ENCODE assay signal across 9 cellular contexts in the genomic region with DNA sequence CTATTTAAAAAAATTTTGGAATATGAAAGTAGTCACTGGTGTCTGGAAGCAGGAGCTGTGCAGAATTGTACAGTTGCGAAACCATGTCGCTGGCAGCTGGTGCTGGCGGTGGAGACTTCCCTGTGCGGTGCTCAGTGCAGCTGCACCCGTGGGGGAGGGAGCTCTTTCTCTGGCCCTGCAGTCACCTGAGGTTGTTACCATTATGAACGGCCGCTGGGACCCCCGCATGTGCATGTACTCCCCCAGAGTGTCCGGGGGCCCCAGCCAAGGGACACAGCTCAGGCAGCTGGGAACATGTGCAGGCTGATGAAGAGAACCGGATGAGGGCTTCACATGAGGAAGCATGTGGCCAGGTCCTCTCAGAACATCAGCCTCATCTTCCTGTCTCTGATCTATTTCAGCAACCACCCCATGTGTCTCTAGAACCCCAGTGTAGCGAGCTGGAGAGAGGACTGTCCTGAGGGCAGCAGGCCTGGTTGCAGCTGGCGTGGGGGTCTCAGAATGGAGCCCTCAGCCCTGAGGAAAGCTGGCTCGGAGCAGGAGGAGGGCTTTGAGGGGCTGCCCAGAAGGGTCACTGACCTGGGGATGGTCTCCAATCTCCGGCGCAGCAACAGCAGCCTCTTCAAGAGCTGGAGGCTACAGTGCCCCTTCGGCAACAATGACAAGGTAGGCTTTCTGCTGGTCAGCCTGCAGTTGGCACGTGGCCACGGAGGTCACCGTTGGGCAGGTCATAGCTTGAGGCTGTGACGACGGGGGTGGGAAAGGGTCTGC. TPM values are rescaled to one million over a fixed set of nuclear protein-coding genes. Genes with fewer than 3 reads are reported as not detected.
DNase-seq lines count a peak whose midpoint lies in the region; ATAC-seq and TF ChIP-seq lines count a peak whose summit lies in the region.
"Had no signal": no experiment of that assay in that cellular context is flagged by ENCODE, and none has a peak within 500 bp of the region (broad histone marks: within the 10 kb centered on the region; RNA-seq: fewer than 3 reads in every experiment).

Gene TRPM2, plus strand, starts transcription at position 422 of the 771 bp plus-strand sequence. Its CDS starts 80 bp downstream, at position 502.

- peak within 1 kb of the TSS; percentile 34 to 35 for H3K9ac ChIP-seq in colonic mucosa (ENCODE audit: low read depth in 2 of 2, low read length in 2 of 2)

- peak; percentile 56 for DNase-seq in NCI-H2196 (lab: John Stamatoyannopoulos, UW; ENCODE audit: unreplicated experiment)
- DNase-seq in NCI-H2196 treated with DMSO at 0.1 percent for 48 hours (lab: John Stamatoyannopoulos, UW; ENCODE audit: unreplicated experiment), result no peak
- DNase-seq in OCI-LY7 (ENCODE audit: low spot score), result peak; percentile 73
- DNase-seq in colonic mucosa, result no peak
- DNase-seq in posterior vena cava (ENCODE audit: low spot score), result peak; percentile 92
- DNase-seq in DMS79 (lab: John Stamatoyannopoulos, UW), result no peak
- no peak for DNase-seq in effector CD4-positive, alpha-beta T cell
- no peak for DNase-seq in GM23338 (ENCODE audit: low spot score)

- no peaks in the 10 kb centered on the region for H3F3A ChIP-seq in GM23338 (replicated peaks; ENCODE audit: low read depth)

- H3K9me3 ChIP-seq in OCI-LY7 (ENCODE audit: low read length) (no peaks in the 10 kb centered on the region), colonic mucosa (no peaks in the 10 kb centered on the region)

- H3K9me3 Mint-ChIP-seq in GM23338, result no peaks in the 10 kb centered on the region

- no peaks in the 10 kb centered on the region for H3K36me3 Mint-ChIP-seq in GM23338 (ENCODE audit: low read depth)

- no peak within 1 kb of the TSS for H3K4me3 Mint-ChIP-seq in GM23338

- H3K27ac Mint-ChIP-seq in GM23338, result no peak within 1 kb of the TSS

- intact Hi-C loops in OCI-LY7 (cut with micrococcal nuclease; ENCODE audit: unreplicated experiment) (no loop called here), colonic mucosa (cut with DNase I) (no loop called here), posterior vena cava (cut with DNase I) (loop anchor here in 1 of 2 donors (10.0 kb wide), 1 partner anchor 51 kb away; no protein-coding TSS in a partner anchor)

- H3K4me1 Mint-ChIP-seq in GM23338, result no peaks in the 10 kb centered on the region; the same call in 2 of the 3 replicates

- ATAC-seq in GM23338, result no peak

- no peak for TF ChIP-seq CTCF in OCI-LY7 (conservative IDR thresholded peaks at IDR 0.05; ENCODE audit: low read length)
- TF ChIP-seq CTCF in colonic mucosa (IDR thresholded peaks at IDR 0.05), result no peak
- TF ChIP-seq CTCF in GM23338 (conservative IDR thresholded peaks at IDR 0.05; ENCODE audit: low read depth in 2 of 2), result no peak

- H3K27me3 Mint-ChIP-seq in GM23338 (ENCODE audit: insufficient read depth, low read depth, poor library complexity), result peaks cover 33% of the 10 kb centered on the region

- POLR2A ChIA-PET in OCI-LY7 (lab: Charles Lee), result interaction anchor here (0.5 to 1.1 kb wide), 5 partner anchors 9 to 347 kb away, joined by 3 to 7 read pairs (median 4); no protein-coding TSS in a partner anchor

- BruUV-seq in OCI-LY7 (replicated peaks; lab: Mats Ljungman, UMichigan), result no TSS peak

- peak within 1 kb of the TSS; percentile 0 for H3K4me3 ChIP-seq in OCI-LY7 (ENCODE audit: low read depth, low read length, poor library complexity, severe bottlenecking)
- H3K4me3 ChIP-seq in colonic mucosa, result peak within 1 kb of the TSS; percentile 20
- H3K4me3 ChIP-seq in GM23338, result no peak within 1 kb of the TSS
- H3K4me3 ChIP-seq: SK-N-MC had no signal

- H3K9me2 ChIP-seq in OCI-LY7 (ENCODE audit: insufficient read depth, low read length), result no peaks in the 10 kb centered on the region
- no peaks in the 10 kb centered on the region for H3K9me2 ChIP-seq in GM23338 (ENCODE audit: insufficient read depth)

- H4K20me1 ChIP-seq in OCI-LY7 (ENCODE audit: insufficient read depth, low read length), result no peaks in the 10 kb centered on the region
- H4K20me1 ChIP-seq in GM23338 (replicated peaks; ENCODE audit: insufficient read depth), result no peaks in the 10 kb centered on the region

- H3K4me2 ChIP-seq in OCI-LY7 (ENCODE audit: low read length), result peak within 1 kb of the TSS; percentile 47
- H3K4me2 ChIP-seq in GM23338, result no peak within 1 kb of the TSS

- CTCF ChIA-PET in OCI-LY7 (lab: Charles Lee; ENCODE audit: unreplicated experiment), result interaction anchor here (0.6 kb wide), 1 partner anchor 16 kb away, joined by 3 read pairs; no protein-coding TSS in a partner anchor

- H3K36me3 ChIP-seq in OCI-LY7 (ENCODE audit: insufficient read depth, low read length), result no peaks in the 10 kb centered on the region
- no peaks in the 10 kb centered on the region for H3K36me3 ChIP-seq in colonic mucosa
- H3K36me3 ChIP-seq in GM23338 (ENCODE audit: insufficient read depth), result no peaks in the 10 kb centered on the region

- H3K27ac ChIP-seq in OCI-LY7 (ENCODE audit: low read depth, low read length, poor library complexity, severe bottlenecking), result peak within 1 kb of the TSS; percentile 41
- H3K27ac ChIP-seq in colonic mucosa, result peak within 1 kb of the TSS; percentile 61
- H3K27ac ChIP-seq in GM23338 (ENCODE audit: low read depth), result no peak within 1 kb of the TSS
- H3K27ac ChIP-seq: SK-N-MC had no signal

- H3K4me1 ChIP-seq in OCI-LY7 (ENCODE audit: insufficient read depth, low read length, poor library complexity, severe bottlenecking) (peaks cover 34% of the 10 kb centered on the region), colonic mucosa (no peaks in the 10 kb centered on the region), GM23338 (ENCODE audit: insufficient read depth) (no peaks in the 10 kb centered on the region; the same call in 1 of the 2 replicates)

- H3K79me2 ChIP-seq in OCI-LY7 (ENCODE audit: insufficient read depth, low read depth, low read length), result no peaks in the 10 kb centered on the region
- H3K79me2 ChIP-seq in GM23338 (replicated peaks; ENCODE audit: insufficient read depth), result no peaks in the 10 kb centered on the region

- peaks cover 27% of the 10 kb centered on the region for H3K27me3 ChIP-seq in colonic mucosa
- H3K27me3 ChIP-seq in GM23338 (ENCODE audit: insufficient read depth), result peaks cover 33% of the 10 kb centered on the region

- peak within 1 kb of the TSS; percentile 82 for H2AFZ ChIP-seq in OCI-LY7 (ENCODE audit: low read length)
- no peak within 1 kb of the TSS for H2AFZ ChIP-seq in GM23338

TF ChIP-seq in GM23338, 12 proteins besides CTCF, POLR2A, EP300 and RAD21 (continues in another document):
- TF ChIP-seq STAT1 (IDR thresholded peaks at IDR 0.05; ENCODE audit: unreplicated experiment), result no peak
- no peak for TF ChIP-seq ZNF331 (CRISPR knock-in tag; IDR thresholded peaks at IDR 0.05; ENCODE audit: low read depth)
- TF ChIP-seq, protein P1, sequence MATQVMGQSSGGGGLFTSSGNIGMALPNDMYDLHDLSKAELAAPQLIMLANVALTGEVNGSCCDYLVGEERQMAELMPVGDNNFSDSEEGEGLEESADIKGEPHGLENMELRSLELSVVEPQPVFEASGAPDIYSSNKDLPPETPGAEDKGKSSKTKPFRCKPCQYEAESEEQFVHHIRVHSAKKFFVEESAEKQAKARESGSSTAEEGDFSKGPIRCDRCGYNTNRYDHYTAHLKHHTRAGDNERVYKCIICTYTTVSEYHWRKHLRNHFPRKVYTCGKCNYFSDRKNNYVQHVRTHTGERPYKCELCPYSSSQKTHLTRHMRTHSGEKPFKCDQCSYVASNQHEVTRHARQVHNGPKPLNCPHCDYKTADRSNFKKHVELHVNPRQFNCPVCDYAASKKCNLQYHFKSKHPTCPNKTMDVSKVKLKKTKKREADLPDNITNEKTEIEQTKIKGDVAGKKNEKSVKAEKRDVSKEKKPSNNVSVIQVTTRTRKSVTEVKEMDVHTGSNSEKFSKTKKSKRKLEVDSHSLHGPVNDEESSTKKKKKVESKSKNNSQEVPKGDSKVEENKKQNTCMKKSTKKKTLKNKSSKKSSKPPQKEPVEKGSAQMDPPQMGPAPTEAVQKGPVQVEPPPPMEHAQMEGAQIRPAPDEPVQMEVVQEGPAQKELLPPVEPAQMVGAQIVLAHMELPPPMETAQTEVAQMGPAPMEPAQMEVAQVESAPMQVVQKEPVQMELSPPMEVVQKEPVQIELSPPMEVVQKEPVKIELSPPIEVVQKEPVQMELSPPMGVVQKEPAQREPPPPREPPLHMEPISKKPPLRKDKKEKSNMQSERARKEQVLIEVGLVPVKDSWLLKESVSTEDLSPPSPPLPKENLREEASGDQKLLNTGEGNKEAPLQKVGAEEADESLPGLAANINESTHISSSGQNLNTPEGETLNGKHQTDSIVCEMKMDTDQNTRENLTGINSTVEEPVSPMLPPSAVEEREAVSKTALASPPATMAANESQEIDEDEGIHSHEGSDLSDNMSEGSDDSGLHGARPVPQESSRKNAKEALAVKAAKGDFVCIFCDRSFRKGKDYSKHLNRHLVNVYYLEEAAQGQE (IDR thresholded peaks at IDR 0.05; ENCODE audit: unreplicated experiment), result no peak
- TF ChIP-seq CREB1 (CRISPR knock-in tag; IDR thresholded peaks at IDR 0.05; ENCODE audit: low read depth), result no peak

RNA-seq across cellular contexts. Expression of gene TRPM2, which starts in this region (rescaled TPM):
- total RNA-seq in OCI-LY7 (2014; rRNA removed; shearing (Covaris generic)), result 1.8 and 2.8 TPM in 2 replicates
- total RNA-seq in OCI-LY7 (2022), result 3.8 and 7.1 TPM in 2 replicates
- total RNA-seq in colonic mucosa, result 1 to 10 TPM; 2.6 to 4.2 TPM
- 10 to 100 TPM in 1 of 2 donors, 1 to 10 TPM in 1; 7.7 to 11.3 TPM for total RNA-seq in posterior vena cava
- 0.83 and 2.0 TPM in 2 replicates for total RNA-seq in GM23338 (2014; rRNA removed; shearing (Covaris generic))
- polyA plus RNA-seq in GM23338 (2016; fragmentation: Nextera tagmentation; extraction: Ambion mirVana), result 0.50 and 0.53 TPM in 2 replicates

Comparison
In these comparisons a context has a peak if more than half of its experiments do, and no peak if none do; other contexts are left out.
1. DNase-seq: peak in NCI-H2196 (single experiment), OCI-LY7 (single experiment) and posterior vena cava (single experiment); none in NCI-H2196 treated with DMSO at 0.1 percent for 48 hours (single experiment), colonic mucosa (single experiment), DMS79 (single experiment), effector CD4-positive, alpha-beta T cell (single experiment) and GM23338 (single experiment).